8 cellular contexts compared by ENCODE assay signal in genomic region chr15:77632760-77633133, GRCh38. TPM values are rescaled to one million over a fixed set of nuclear protein-coding genes. Genes with fewer than 3 reads are reported as not detected.
DNase-seq lines count a peak whose midpoint lies in the region; ATAC-seq and TF ChIP-seq lines count a peak whose summit lies in the region.

A gene with protein sequence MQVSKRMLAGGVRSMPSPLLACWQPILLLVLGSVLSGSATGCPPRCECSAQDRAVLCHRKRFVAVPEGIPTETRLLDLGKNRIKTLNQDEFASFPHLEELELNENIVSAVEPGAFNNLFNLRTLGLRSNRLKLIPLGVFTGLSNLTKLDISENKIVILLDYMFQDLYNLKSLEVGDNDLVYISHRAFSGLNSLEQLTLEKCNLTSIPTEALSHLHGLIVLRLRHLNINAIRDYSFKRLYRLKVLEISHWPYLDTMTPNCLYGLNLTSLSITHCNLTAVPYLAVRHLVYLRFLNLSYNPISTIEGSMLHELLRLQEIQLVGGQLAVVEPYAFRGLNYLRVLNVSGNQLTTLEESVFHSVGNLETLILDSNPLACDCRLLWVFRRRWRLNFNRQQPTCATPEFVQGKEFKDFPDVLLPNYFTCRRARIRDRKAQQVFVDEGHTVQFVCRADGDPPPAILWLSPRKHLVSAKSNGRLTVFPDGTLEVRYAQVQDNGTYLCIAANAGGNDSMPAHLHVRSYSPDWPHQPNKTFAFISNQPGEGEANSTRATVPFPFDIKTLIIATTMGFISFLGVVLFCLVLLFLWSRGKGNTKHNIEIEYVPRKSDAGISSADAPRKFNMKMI (minus strand): TSS chr15:77632912. CDS start chr15:77632315, 597 bp downstream.

- H3K4me1 ChIP-seq in breast epithelium (peaks cover 0 to 4% of the 10 kb centered on the region in 2 donors), subcutaneous abdominal adipose tissue (ENCODE audit: control insufficient read depth in 5 of 5, insufficient read depth in 5 of 5, low read length in 5 of 5) (peaks cover 0 to 25% (median 16%) of the 10 kb centered on the region in 5 donors)

- TF ChIP-seq CTCF in breast epithelium (IDR thresholded peaks at IDR 0.05), result no peak

- ATAC-seq in Right ventricle myocardium inferior (peak; percentile 41), left colon (peak; percentile 36), GM21825 (IDR thresholded peaks at IDR 0.05; ENCODE audit: unreplicated experiment) (no peak), GM19452 (IDR thresholded peaks at IDR 0.05; ENCODE audit: unreplicated experiment) (no peak)

- H3K36me3 ChIP-seq in breast epithelium (no peaks in the 10 kb centered on the region), subcutaneous abdominal adipose tissue (ENCODE audit: control insufficient read depth in 5 of 5, insufficient read depth in 5 of 5, low read length in 5 of 5) (no peaks in the 10 kb centered on the region)

- peak within 1 kb of the TSS; percentile 47 to 78 (median 62) for H3K4me3 ChIP-seq in breast epithelium
- peak within 1 kb of the TSS; percentile 42 to 79 (median 63) for H3K4me3 ChIP-seq in subcutaneous abdominal adipose tissue (ENCODE audit: low read depth in 1 of 5, low read length in 5 of 5)

- H3K27me3 ChIP-seq in breast epithelium, result peaks cover 8 to 34% of the 10 kb centered on the region in 2 donors
- peaks cover 28 to 51% (median 34%) of the 10 kb centered on the region in 5 donors for H3K27me3 ChIP-seq in subcutaneous abdominal adipose tissue (ENCODE audit: control insufficient read depth in 5 of 5, insufficient read depth in 4 of 5, low read length in 5 of 5)

- TF ChIP-seq POLR2A in breast epithelium (IDR thresholded peaks at IDR 0.05), result no peak

- H3K27ac ChIP-seq in breast epithelium, result peak within 1 kb of the TSS in 1 of 2 donors; percentile 50
- H3K27ac ChIP-seq in subcutaneous abdominal adipose tissue (ENCODE audit: low read depth, low read length), result no peak within 1 kb of the TSS

- peak within 1 kb of the TSS in 1 of 5 donors; percentile 38 for H3K9ac ChIP-seq in subcutaneous abdominal adipose tissue (ENCODE audit: low read length in 5 of 5)

- H3K9me3 ChIP-seq in breast epithelium, result no peaks in the 10 kb centered on the region
- H3K9me3 ChIP-seq in subcutaneous abdominal adipose tissue (ENCODE audit: control insufficient read depth in 5 of 5, low read length in 5 of 5), result peaks cover 0 to 4% (median 0%) of the 10 kb centered on the region in 5 donors

- intact Hi-C loops in Right ventricle myocardium inferior (cut with DNase I), result loop anchor here (1.0 to 5.0 kb wide), 2 partner anchors 189 to 525 kb away; no protein-coding TSS in a partner anchor
- intact Hi-C loops in cardiac septum (cut with DNase I), result loop anchor here (5.0 kb wide), 2 partner anchors 450 to 515 kb away; no protein-coding TSS in a partner anchor
- intact Hi-C loops in breast epithelium (cut with DNase I; ENCODE audit: low total_unique reads), result no loop called here
- intact Hi-C loops in left colon (cut with DNase I, micrococcal nuclease), result no loop called here

- DNase-seq in Right ventricle myocardium inferior (ENCODE audit: missing footprints) (peak; percentile 35), cardiac septum (ENCODE audit: low spot score) (no peak), breast epithelium (ENCODE audit: low spot score in 2 of 2) (no peak), left colon (no peak), GM19240 (ENCODE audit: insufficient read length, low spot score) (no peak)

RNA-seq across cellular contexts. Expression of the gene that starts here (rescaled TPM):
- total RNA-seq in Right ventricle myocardium inferior, result 0.78 TPM
- total RNA-seq in cardiac septum, result 3.0 TPM
- 1 to 10 TPM in 2 of 3 donors, not detected in 1; 1.2 to 1.6 TPM for total RNA-seq in breast epithelium
- 1 to 10 TPM; 1.2 to 2.2 TPM for total RNA-seq in left colon

Comparison
In these comparisons a context has a peak if more than half of its experiments do, and no peak if none do; other contexts are left out.
1. Peak in DNase-seq and ATAC-seq in Right ventricle myocardium inferior; RNA of the gene not detected or under 1 TPM.
2. intact Hi-C loops: an anchor here in Right ventricle myocardium inferior (1.0 to 5.0 kb wide) and cardiac septum (5.0 kb wide); none called in breast epithelium and left colon.